26 cellular contexts compared by ENCODE assay signal in the genomic region with DNA sequence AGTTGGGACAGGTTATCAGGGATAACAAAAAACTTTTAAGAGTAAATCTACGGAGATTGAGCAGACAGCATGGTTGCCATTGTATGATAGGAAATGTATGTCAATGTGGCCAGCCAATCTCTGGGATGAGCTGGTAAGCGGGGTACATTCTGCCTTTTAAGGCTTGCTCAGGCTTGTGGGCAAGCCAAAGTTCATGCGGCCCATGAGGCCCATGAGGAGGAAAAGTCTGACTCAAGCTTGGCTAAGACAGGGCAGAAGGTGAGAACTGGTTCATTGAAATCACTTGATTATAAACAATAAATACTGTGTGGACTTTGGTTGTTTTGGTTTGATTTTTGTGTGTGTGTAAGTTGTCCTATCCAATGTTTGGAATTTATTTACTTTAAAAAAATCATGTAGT.
"Had no signal": no experiment of that assay in that cellular context is flagged by ENCODE, and none has a peak within 500 bp of the region (broad histone marks: within the 10 kb centered on the region; RNA-seq: fewer than 3 reads in every experiment).

No MANE protein-coding gene starts in this region.

- H3K4me3 ChIP-seq: left ventricle myocardium inferior, lung, pancreas, prostate gland, sigmoid colon, spleen, tibial nerve, uterus had no signal

- H3K27me3 ChIP-seq: pancreas, sigmoid colon, spleen, tibial nerve, uterus had no signal

- H3K9me3 ChIP-seq: left ventricle myocardium inferior, pancreas, prostate gland, tibial nerve, uterus had no signal

- H3K27ac ChIP-seq: left ventricle myocardium inferior, pancreas, prostate gland, sigmoid colon, spleen, tibial nerve, uterus had no signal

- H3K36me3 Mint-ChIP-seq: mesothelial cell of epicardium; naive B cell; stimulated activated memory B cell treated with anti-CD40 and anti-IgM and Interleukin-4, amounts not matched to agents 10 μg/mL and 1 μg/mL and 100 μg/mL, for 72 hours; type B pancreatic cell had no signal

- H3K9me3 Mint-ChIP-seq: mesothelial cell of epicardium, nephron, neural crest cell, type B pancreatic cell had no signal

- H3K27me3 Mint-ChIP-seq: naive B cell; stimulated activated memory B cell treated with anti-CD40 and anti-IgM and Interleukin-4, amounts not matched to agents 10 μg/mL and 1 μg/mL and 100 μg/mL, for 72 hours; stimulated activated naive CD8-positive, alpha-beta T cell treated with anti-CD3 and anti-CD28 coated beads, Interleukin-15, amount 100 ng/mL, for 72 hours; type B pancreatic cell had no signal

- ATAC-seq: pancreas; right cardiac atrium; stimulated activated memory B cell treated with anti-CD40 and anti-IgM and Interleukin-4, amounts not matched to agents 10 μg/mL and 1 μg/mL and 100 μg/mL, for 72 hours; stimulated activated naive CD8-positive, alpha-beta T cell treated with anti-CD3 and anti-CD28 coated beads, Interleukin-15, amount 100 ng/mL, for 72 hours had no signal

- H3K4me1 ChIP-seq: left ventricle myocardium inferior, pancreas, prostate gland, sigmoid colon, spleen, uterus had no signal

- DNase-seq: hypothalamus; islet precursor cell; left ventricle myocardium inferior; mesendoderm; naive B cell; nucleus accumbens; pancreas; posterior cingulate gyrus; retina; right cardiac atrium; sigmoid colon; small intestine; spleen; stimulated activated CD4-positive, alpha-beta T cell treated with anti-CD3 and anti-CD28 coated beads, Interleukin-4, amount 100 ng/mL, for 24 hours; stimulated activated naive CD4-positive, alpha-beta T cell treated with Interleukin-2 at 50 U/mL for 16 hours; stimulated activated naive CD8-positive, alpha-beta T cell treated with anti-CD3 and anti-CD28 coated beads, Interleukin-15, amount 100 ng/mL, for 72 hours; substantia nigra; uterus had no signal

- H3K4me1 Mint-ChIP-seq: mesothelial cell of epicardium; naive B cell; nephron; neural crest cell; stimulated activated memory B cell treated with anti-CD40 and anti-IgM and Interleukin-4, amounts not matched to agents 10 μg/mL and 1 μg/mL and 100 μg/mL, for 72 hours; stimulated activated naive CD8-positive, alpha-beta T cell treated with anti-CD3 and anti-CD28 coated beads, Interleukin-15, amount 100 ng/mL, for 72 hours had no signal

- H3K27ac Mint-ChIP-seq: mesothelial cell of epicardium; naive B cell; nephron; stimulated activated memory B cell treated with anti-CD40 and anti-IgM and Interleukin-4, amounts not matched to agents 10 μg/mL and 1 μg/mL and 100 μg/mL, for 72 hours; type B pancreatic cell had no signal

- H3K4me3 Mint-ChIP-seq: mesothelial cell of epicardium; naive B cell; nephron; neural crest cell; stimulated activated memory B cell treated with anti-CD40 and anti-IgM and Interleukin-4, amounts not matched to agents 10 μg/mL and 1 μg/mL and 100 μg/mL, for 72 hours; stimulated activated naive CD8-positive, alpha-beta T cell treated with anti-CD3 and anti-CD28 coated beads, Interleukin-15, amount 100 ng/mL, for 72 hours; type B pancreatic cell had no signal

- H3K36me3 ChIP-seq: left ventricle myocardium inferior, pancreas, prostate gland, sigmoid colon, spleen, tibial nerve, uterus had no signal

- FAIRE-seq: pancreas, small intestine had no signal
